In genomic region chr20:59010995-59011873, GRCh38 we compare ENCODE assay signal across 1 cellular context.
A peak's percentile ranks its signal among the peaks of the same experiment; 100 is the strongest.
TF ChIP-seq lines count a peak whose summit lies in the region.

No MANE protein-coding gene starts in this region.

TF ChIP-seq in HepG2, 621 proteins besides CTCF, POLR2A, EP300 and RAD21 (continued from another document and continues in another):
- TF ChIP-seq, protein P1, sequence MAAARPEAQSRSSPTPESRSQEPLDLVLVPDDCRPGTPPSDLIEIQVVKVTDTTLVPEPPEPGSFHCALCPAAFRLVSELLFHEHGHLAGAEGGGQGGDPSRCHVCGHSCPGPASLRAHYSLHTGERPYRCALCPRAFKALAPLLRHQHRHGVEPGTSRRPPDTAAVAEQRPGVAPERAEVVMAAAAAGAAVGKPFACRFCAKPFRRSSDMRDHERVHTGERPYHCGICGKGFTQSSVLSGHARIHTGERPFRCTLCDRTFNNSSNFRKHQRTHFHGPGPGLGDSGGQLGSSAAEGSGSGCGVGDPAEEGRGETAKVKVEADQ (CRISPR knock-in tag; IDR thresholded peaks at IDR 0.05; ENCODE audit: borderline replicate concordance), result no peak
- TF ChIP-seq TEF (CRISPR knock-in tag; IDR thresholded peaks at IDR 0.05) (no peak), CERS6 (CRISPR knock-in tag; IDR thresholded peaks at IDR 0.05) (no peak), ZNF234 (CRISPR knock-in tag; conservative IDR thresholded peaks at IDR 0.05) (no peak), ERF (CRISPR knock-in tag; IDR thresholded peaks at IDR 0.05) (no peak), NFKB2 (CRISPR knock-in tag; IDR thresholded peaks at IDR 0.05; ENCODE audit: borderline replicate concordance) (no peak), ATAD3A (CRISPR knock-in tag; IDR thresholded peaks at IDR 0.05) (no peak), ZNF678 (CRISPR knock-in tag; IDR thresholded peaks at IDR 0.05) (no peak), SMYD3 (CRISPR knock-in tag; IDR thresholded peaks at IDR 0.05) (no peak), KLF16 (CRISPR knock-in tag; IDR thresholded peaks at IDR 0.05) (no peak; a peak in 1 of 4 replicates), TARDBP (CRISPR knock-in tag; IDR thresholded peaks at IDR 0.05) (no peak), ZFP37 (CRISPR knock-in tag; IDR thresholded peaks at IDR 0.05; ENCODE audit: borderline replicate concordance) (no peak), ZNF597 (CRISPR knock-in tag; IDR thresholded peaks at IDR 0.05) (no peak), SRSF9 (IDR thresholded peaks at IDR 0.05; ENCODE audit: borderline replicate concordance, insufficient read depth, low read depth, low read length, poor library complexity, severe bottlenecking) (no peak), RARG (CRISPR knock-in tag; IDR thresholded peaks at IDR 0.05; ENCODE audit: low read depth) (no peak), ZNF430 (CRISPR knock-in tag; IDR thresholded peaks at IDR 0.05) (0 out of 2 replicates have a peak, but pooled peaks have one; percentile 39), MIER2 (CRISPR knock-in tag; IDR thresholded peaks at IDR 0.05) (no peak), JUN (CRISPR knock-in tag; IDR thresholded peaks at IDR 0.05) (peak; percentile 58; the same call in 1 of the 2 replicates), ZBTB20 (CRISPR knock-in tag; IDR thresholded peaks at IDR 0.05; ENCODE audit: borderline replicate concordance, low read depth) (no peak), KMT2A (CRISPR knock-in tag; IDR thresholded peaks at IDR 0.05) (0 out of 2 replicates have a peak, but pooled peaks have one; percentile 43), ZEB1 (IDR thresholded peaks at IDR 0.05; ENCODE audit: insufficient replicate concordance, low read depth) (no peak), ASH2L (IDR thresholded peaks at IDR 0.05; ENCODE audit: insufficient read length, low read depth, low read length) (peak; percentile 41), E2F2 (CRISPR knock-in tag; IDR thresholded peaks at IDR 0.05; ENCODE audit: borderline replicate concordance) (no peak), ZNF564 (CRISPR knock-in tag; IDR thresholded peaks at IDR 0.05) (peak; percentile 58; the same call in 1 of the 2 replicates), RFX5 (IDR thresholded peaks at IDR 0.05; ENCODE audit: low read depth, low read length) (no peak), ZNF749 (CRISPR knock-in tag; IDR thresholded peaks at IDR 0.05; ENCODE audit: borderline replicate concordance) (no peak), ZMAT3 (CRISPR knock-in tag; conservative IDR thresholded peaks at IDR 0.05) (no peak; the same call in 1 of the 2 replicates), ZNF850 (CRISPR knock-in tag; conservative IDR thresholded peaks at IDR 0.05) (no peak), ELF4 (CRISPR knock-in tag; IDR thresholded peaks at IDR 0.05; ENCODE audit: borderline replicate concordance) (no peak), ZNF225 (CRISPR knock-in tag; IDR thresholded peaks at IDR 0.05) (no peak), ZNF879 (CRISPR knock-in tag; IDR thresholded peaks at IDR 0.05) (no peak), BORCS8-MEF2B (CRISPR knock-in tag; IDR thresholded peaks at IDR 0.05) (no peak), NAIF1 (CRISPR knock-in tag; IDR thresholded peaks at IDR 0.05; ENCODE audit: borderline replicate concordance) (no peak), ZNF432 (CRISPR knock-in tag; IDR thresholded peaks at IDR 0.05; ENCODE audit: borderline replicate concordance) (no peak), ISL2 (CRISPR knock-in tag; IDR thresholded peaks at IDR 0.05) (no peak), ZNF446 (CRISPR knock-in tag; IDR thresholded peaks at IDR 0.05) (no peak), MYC (CRISPR knock-in tag; IDR thresholded peaks at IDR 0.05; ENCODE audit: borderline replicate concordance) (peak; percentile 33; the same call in 1 of the 2 replicates), ZNF788 (CRISPR knock-in tag; IDR thresholded peaks at IDR 0.05; ENCODE audit: borderline replicate concordance) (peak; percentile 57; the same call in 1 of the 2 replicates), PHB2 (IDR thresholded peaks at IDR 0.05; ENCODE audit: partially characterized antibody) (no peak), CREBL2 (CRISPR knock-in tag; IDR thresholded peaks at IDR 0.05; ENCODE audit: borderline replicate concordance) (no peak), GFI1 (CRISPR knock-in tag; IDR thresholded peaks at IDR 0.05; ENCODE audit: borderline replicate concordance) (no peak), FLYWCH1 (CRISPR knock-in tag; IDR thresholded peaks at IDR 0.05) (no peak), ZNF546 (CRISPR knock-in tag; conservative IDR thresholded peaks at IDR 0.05) (no peak), ZNF30 (CRISPR knock-in tag; IDR thresholded peaks at IDR 0.05) (no peak), ZNF572 (CRISPR knock-in tag; IDR thresholded peaks at IDR 0.05) (no peak), SOX13 (IDR thresholded peaks at IDR 0.05) (0 out of 2 replicates have a peak, but pooled peaks have one; percentile 13), SOX13 (CRISPR knock-in tag; conservative IDR thresholded peaks at IDR 0.05 in 1 of 2, IDR thresholded peaks at IDR 0.05 in 1 of 2) (peak in 1 of 2 experiments; percentile 52; a peak in 2 of 4 replicates), HHEX (CRISPR knock-in tag; IDR thresholded peaks at IDR 0.05) (no peak), GTF2F1 (IDR thresholded peaks at IDR 0.05; ENCODE audit: low read length) (no peak), ZNF720 (CRISPR knock-in tag; IDR thresholded peaks at IDR 0.05) (0 out of 2 replicates have a peak, but pooled peaks have one; percentile 3), ZNF713 (CRISPR knock-in tag; IDR thresholded peaks at IDR 0.05) (no peak), KDM1A (CRISPR knock-in tag; IDR thresholded peaks at IDR 0.05) (no peak), MAZ (IDR thresholded peaks at IDR 0.05; ENCODE audit: borderline replicate concordance, low read depth, low read length) (no peak), MAZ (CRISPR knock-in tag; IDR thresholded peaks at IDR 0.05; ENCODE audit: low read depth) (no peak), DNMT1 (CRISPR knock-in tag; IDR thresholded peaks at IDR 0.05) (no peak), ZNF275 (CRISPR knock-in tag; IDR thresholded peaks at IDR 0.05; ENCODE audit: borderline replicate concordance) (no peak)
- TF ChIP-seq, protein P2, sequence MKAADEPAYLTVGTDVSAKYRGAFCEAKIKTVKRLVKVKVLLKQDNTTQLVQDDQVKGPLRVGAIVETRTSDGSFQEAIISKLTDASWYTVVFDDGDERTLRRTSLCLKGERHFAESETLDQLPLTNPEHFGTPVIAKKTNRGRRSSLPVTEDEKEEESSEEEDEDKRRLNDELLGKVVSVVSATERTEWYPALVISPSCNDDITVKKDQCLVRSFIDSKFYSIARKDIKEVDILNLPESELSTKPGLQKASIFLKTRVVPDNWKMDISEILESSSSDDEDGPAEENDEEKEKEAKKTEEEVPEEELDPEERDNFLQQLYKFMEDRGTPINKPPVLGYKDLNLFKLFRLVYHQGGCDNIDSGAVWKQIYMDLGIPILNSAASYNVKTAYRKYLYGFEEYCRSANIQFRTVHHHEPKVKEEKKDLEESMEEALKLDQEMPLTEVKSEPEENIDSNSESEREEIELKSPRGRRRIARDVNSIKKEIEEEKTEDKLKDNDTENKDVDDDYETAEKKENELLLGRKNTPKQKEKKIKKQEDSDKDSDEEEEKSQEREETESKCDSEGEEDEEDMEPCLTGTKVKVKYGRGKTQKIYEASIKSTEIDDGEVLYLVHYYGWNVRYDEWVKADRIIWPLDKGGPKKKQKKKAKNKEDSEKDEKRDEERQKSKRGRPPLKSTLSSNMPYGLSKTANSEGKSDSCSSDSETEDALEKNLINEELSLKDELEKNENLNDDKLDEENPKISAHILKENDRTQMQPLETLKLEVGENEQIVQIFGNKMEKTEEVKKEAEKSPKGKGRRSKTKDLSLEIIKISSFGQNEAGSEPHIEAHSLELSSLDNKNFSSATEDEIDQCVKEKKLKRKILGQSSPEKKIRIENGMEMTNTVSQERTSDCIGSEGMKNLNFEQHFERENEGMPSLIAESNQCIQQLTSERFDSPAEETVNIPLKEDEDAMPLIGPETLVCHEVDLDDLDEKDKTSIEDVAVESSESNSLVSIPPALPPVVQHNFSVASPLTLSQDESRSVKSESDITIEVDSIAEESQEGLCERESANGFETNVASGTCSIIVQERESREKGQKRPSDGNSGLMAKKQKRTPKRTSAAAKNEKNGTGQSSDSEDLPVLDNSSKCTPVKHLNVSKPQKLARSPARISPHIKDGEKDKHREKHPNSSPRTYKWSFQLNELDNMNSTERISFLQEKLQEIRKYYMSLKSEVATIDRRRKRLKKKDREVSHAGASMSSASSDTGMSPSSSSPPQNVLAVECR (CRISPR knock-in tag; IDR thresholded peaks at IDR 0.05; ENCODE audit: borderline replicate concordance), result no peak
- TF ChIP-seq, protein P3, sequence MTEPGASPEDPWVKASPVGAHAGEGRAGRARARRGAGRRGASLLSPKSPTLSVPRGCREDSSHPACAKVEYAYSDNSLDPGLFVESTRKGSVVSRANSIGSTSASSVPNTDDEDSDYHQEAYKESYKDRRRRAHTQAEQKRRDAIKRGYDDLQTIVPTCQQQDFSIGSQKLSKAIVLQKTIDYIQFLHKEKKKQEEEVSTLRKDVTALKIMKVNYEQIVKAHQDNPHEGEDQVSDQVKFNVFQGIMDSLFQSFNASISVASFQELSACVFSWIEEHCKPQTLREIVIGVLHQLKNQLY (CRISPR knock-in tag; IDR thresholded peaks at IDR 0.05), result no peak; the same call in 1 of the 2 replicates
- TF ChIP-seq, protein P4, sequence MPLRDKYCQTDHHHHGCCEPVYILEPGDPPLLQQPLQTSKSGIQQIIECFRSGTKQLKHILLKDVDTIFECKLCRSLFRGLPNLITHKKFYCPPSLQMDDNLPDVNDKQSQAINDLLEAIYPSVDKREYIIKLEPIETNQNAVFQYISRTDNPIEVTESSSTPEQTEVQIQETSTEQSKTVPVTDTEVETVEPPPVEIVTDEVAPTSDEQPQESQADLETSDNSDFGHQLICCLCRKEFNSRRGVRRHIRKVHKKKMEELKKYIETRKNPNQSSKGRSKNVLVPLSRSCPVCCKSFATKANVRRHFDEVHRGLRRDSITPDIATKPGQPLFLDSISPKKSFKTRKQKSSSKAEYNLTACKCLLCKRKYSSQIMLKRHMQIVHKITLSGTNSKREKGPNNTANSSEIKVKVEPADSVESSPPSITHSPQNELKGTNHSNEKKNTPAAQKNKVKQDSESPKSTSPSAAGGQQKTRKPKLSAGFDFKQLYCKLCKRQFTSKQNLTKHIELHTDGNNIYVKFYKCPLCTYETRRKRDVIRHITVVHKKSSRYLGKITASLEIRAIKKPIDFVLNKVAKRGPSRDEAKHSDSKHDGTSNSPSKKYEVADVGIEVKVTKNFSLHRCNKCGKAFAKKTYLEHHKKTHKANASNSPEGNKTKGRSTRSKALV (CRISPR knock-in tag; IDR thresholded peaks at IDR 0.05), result no peak
- TF ChIP-seq, protein P5, sequence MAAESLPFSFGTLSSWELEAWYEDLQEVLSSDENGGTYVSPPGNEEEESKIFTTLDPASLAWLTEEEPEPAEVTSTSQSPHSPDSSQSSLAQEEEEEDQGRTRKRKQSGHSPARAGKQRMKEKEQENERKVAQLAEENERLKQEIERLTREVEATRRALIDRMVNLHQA (CRISPR knock-in tag; IDR thresholded peaks at IDR 0.05), result no peak
